18 cellular contexts compared by ENCODE assay signal in genomic region chr18:28794459-28795245, GRCh38.
DNase-seq lines count a peak whose midpoint lies in the region; ATAC-seq, FAIRE-seq and TF ChIP-seq lines count a peak whose summit lies in the region.
"Had no signal": no experiment of that assay in that cellular context is flagged by ENCODE, and none has a peak within 500 bp of the region (broad histone marks: within the 10 kb centered on the region; RNA-seq: fewer than 3 reads in every experiment).

No MANE protein-coding gene starts in this region.

- H3K4me1 ChIP-seq in SJSA1 (replicated peaks) (peaks cover 11% of the 10 kb centered on the region), gastrocnemius medialis (no peaks in the 10 kb centered on the region)
- H3K4me1 ChIP-seq: suprapubic skin had no signal

- no peak overlapping the region for H3K27ac Mint-ChIP-seq in activated CD8-positive, alpha-beta T cell treated with anti-CD3 and anti-CD28 coated beads for 36 hours
- H3K27ac Mint-ChIP-seq in activated T-helper 17 cell treated with anti-CD3 and anti-CD28 coated beads, Interleukin-2, amount 50 U/mL, for 72 hours: no peak overlapping the region
- H3K27ac Mint-ChIP-seq: CD8-positive, alpha-beta T cell; IgD-negative memory B cell had no signal

- no peaks in the 10 kb centered on the region for H3K27me3 Mint-ChIP-seq in activated CD8-positive, alpha-beta T cell treated with anti-CD3 and anti-CD28 coated beads for 36 hours
- H3K27me3 Mint-ChIP-seq in activated T-helper 17 cell treated with anti-CD3 and anti-CD28 coated beads, Interleukin-2, amount 50 U/mL, for 72 hours: no peaks in the 10 kb centered on the region
- H3K27me3 Mint-ChIP-seq: IgD-negative memory B cell had no signal

- POLR2A ChIA-PET in activated CD8-positive, alpha-beta T cell treated with anti-CD3 and anti-CD28 coated beads for 36 hours (lab: Charles Lee): no interaction called here

- H3K27me3 ChIP-seq in SJSA1 (replicated peaks): no peaks in the 10 kb centered on the region
- no peaks in the 10 kb centered on the region for H3K27me3 ChIP-seq in gastrocnemius medialis
- H3K27me3 ChIP-seq: suprapubic skin had no signal

- H3K9me3 ChIP-seq in SJSA1 (replicated peaks) (no peaks in the 10 kb centered on the region), gastrocnemius medialis (no peaks in the 10 kb centered on the region)
- H3K9me3 ChIP-seq: suprapubic skin had no signal

- no peak for TF ChIP-seq CTCF in gastrocnemius medialis (IDR thresholded peaks at IDR 0.05 in 4 of 5, conservative IDR thresholded peaks at IDR 0.05 in 1 of 5)
- no peak for TF ChIP-seq CTCF in activated CD8-positive, alpha-beta T cell treated with anti-CD3 and anti-CD28 coated beads for 36 hours (IDR thresholded peaks at IDR 0.05)

- CTCF ChIA-PET in activated CD8-positive, alpha-beta T cell treated with anti-CD3 and anti-CD28 coated beads for 36 hours (lab: Charles Lee): interaction anchor here (1.1 kb wide), 1 partner anchor 10 kb away, joined by 3 read pairs; no protein-coding TSS in a partner anchor

- H3K9me3 Mint-ChIP-seq in activated CD8-positive, alpha-beta T cell treated with anti-CD3 and anti-CD28 coated beads for 36 hours: peaks cover 8% of the 10 kb centered on the region
- H3K9me3 Mint-ChIP-seq in activated T-helper 17 cell treated with anti-CD3 and anti-CD28 coated beads, Interleukin-2, amount 50 U/mL, for 72 hours: peaks cover 34% of the 10 kb centered on the region
- H3K9me3 Mint-ChIP-seq: nephron had no signal

- intact Hi-C loops in gastrocnemius medialis (cut with DNase I; ENCODE audit: low total_unique reads): no loop called here
- intact Hi-C loops in activated CD8-positive, alpha-beta T cell treated with anti-CD3 and anti-CD28 coated beads for 36 hours (cut with micrococcal nuclease): no loop called here

- TF ChIP-seq POLR2A in H54 (IDR thresholded peaks at IDR 0.05; ENCODE audit: low read depth, low read length) (no peak), gastrocnemius medialis (IDR thresholded peaks at IDR 0.05) (no peak)

- in situ Hi-C loops in gastrocnemius medialis (cut with MboI; ENCODE audit: low sequenced_read_pairs in 4 of 4): no loop called here

- no peaks in the 10 kb centered on the region for H3K4me1 Mint-ChIP-seq in activated CD8-positive, alpha-beta T cell treated with anti-CD3 and anti-CD28 coated beads for 36 hours (ENCODE audit: low read depth)
- H3K4me1 Mint-ChIP-seq in activated T-helper 17 cell treated with anti-CD3 and anti-CD28 coated beads, Interleukin-2, amount 50 U/mL, for 72 hours: no peaks in the 10 kb centered on the region
- H3K4me1 Mint-ChIP-seq: IgD-negative memory B cell had no signal

- H3K4me3 ChIP-seq in SJSA1 (no peak overlapping the region), gastrocnemius medialis (no peak overlapping the region)
- H3K4me3 ChIP-seq: suprapubic skin had no signal

- DNase-seq in H54 (ENCODE audit: insufficient read length, low spot score) (no peak), SJSA1 (ENCODE audit: low read depth in 1 of 2, low spot score in 2 of 2) (peak in 1 of 2 experiments; percentile 47), fibroblast of peridontal ligament (ENCODE audit: extremely low read depth) (peak; percentile 68), gastrocnemius medialis (no peak), NCI-H1417 (lab: John Stamatoyannopoulos, UW) (no peak)
- DNase-seq in activated CD8-positive, alpha-beta T cell treated with anti-CD3 and anti-CD28 coated beads for 36 hours: no peak
- DNase-seq: activated naive CD4-positive, alpha-beta T cell; CD8-positive, alpha-beta T cell; foreskin melanocyte; NCI-H1694 treated with DMSO at 0.1 percent for 48 hours; NCI-H69 had no signal

- peak; percentile 55 to 58 for ATAC-seq in gastrocnemius medialis
- ATAC-seq in activated CD8-positive, alpha-beta T cell treated with anti-CD3 and anti-CD28 coated beads for 36 hours: no peak
- no peak for ATAC-seq in activated T-helper 17 cell treated with anti-CD3 and anti-CD28 coated beads, Interleukin-2, amount 50 U/mL, for 72 hours (replicated peaks)
- no peak for ATAC-seq in HG03095 (IDR thresholded peaks at IDR 0.05; ENCODE audit: unreplicated experiment)
- ATAC-seq: CD8-positive, alpha-beta T cell; Right ventricle myocardium inferior had no signal

- H3K36me3 ChIP-seq in SJSA1 (no peaks in the 10 kb centered on the region), gastrocnemius medialis (no peaks in the 10 kb centered on the region)
- H3K36me3 ChIP-seq: suprapubic skin had no signal

- H3K27ac ChIP-seq in SJSA1 (peak overlapping the region; percentile 20; the same call in 1 of the 2 replicates), gastrocnemius medialis (peak overlapping the region; percentile 7 to 56 (median 46))
- H3K27ac ChIP-seq: suprapubic skin had no signal

- H3K36me3 Mint-ChIP-seq in activated CD8-positive, alpha-beta T cell treated with anti-CD3 and anti-CD28 coated beads for 36 hours (ENCODE audit: low read depth): no peaks in the 10 kb centered on the region
- H3K36me3 Mint-ChIP-seq in activated T-helper 17 cell treated with anti-CD3 and anti-CD28 coated beads, Interleukin-2, amount 50 U/mL, for 72 hours (ENCODE audit: low read depth): no peaks in the 10 kb centered on the region
- H3K36me3 Mint-ChIP-seq: CD8-positive, alpha-beta T cell; IgD-negative memory B cell had no signal

- H3K4me3 Mint-ChIP-seq in activated CD8-positive, alpha-beta T cell treated with anti-CD3 and anti-CD28 coated beads for 36 hours: no peak overlapping the region
- H3K4me3 Mint-ChIP-seq in activated T-helper 17 cell treated with anti-CD3 and anti-CD28 coated beads, Interleukin-2, amount 50 U/mL, for 72 hours: no peak overlapping the region
- H3K4me3 Mint-ChIP-seq: CD8-positive, alpha-beta T cell; nephron had no signal

- peak; percentile 83 for FAIRE-seq in H54 (lab: Jason Lieb, UNC)
- FAIRE-seq: colon had no signal

Comparison
In these comparisons a context has a peak if more than half of its experiments do, and no peak if none do; other contexts are left out.
1. ATAC-seq: peak in gastrocnemius medialis (2 of 2); none in activated CD8-positive, alpha-beta T cell treated with anti-CD3 and anti-CD28 coated beads for 36 hours (single experiment), activated T-helper 17 cell treated with anti-CD3 and anti-CD28 coated beads, Interleukin-2, amount 50 U/mL, for 72 hours (single experiment) and HG03095 (single experiment).